In the genomic region with DNA sequence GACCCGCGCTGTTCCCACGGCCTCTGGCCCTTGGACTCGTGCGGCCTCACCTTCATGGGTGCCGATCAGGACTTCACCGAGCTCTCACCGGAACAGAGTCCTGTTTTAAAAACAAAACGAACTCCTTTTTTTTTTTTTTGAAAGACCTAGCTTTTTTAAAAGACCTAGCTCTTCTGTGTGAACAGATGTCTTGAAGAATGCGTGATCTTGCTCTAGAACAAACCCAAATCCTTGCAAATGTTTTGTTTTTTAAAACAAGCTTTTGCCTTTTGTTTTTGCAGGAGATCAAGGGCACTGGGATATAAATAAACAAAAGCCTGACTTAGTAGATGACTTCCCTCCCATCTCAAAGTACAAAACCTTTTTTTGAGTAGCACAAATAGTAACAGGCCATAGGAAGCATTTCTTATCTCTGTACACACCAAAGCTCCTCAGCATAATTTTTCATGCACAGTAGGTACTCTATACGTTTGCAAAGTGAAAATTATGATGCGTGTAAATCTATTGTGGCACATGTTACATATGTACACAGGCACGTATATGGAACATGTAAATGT, we compare ENCODE assay signal across 8 cellular contexts. TPM values are rescaled to one million over a fixed set of nuclear protein-coding genes. Genes with fewer than 3 reads are reported as not detected.
DNase-seq lines count a peak whose midpoint lies in the region; ATAC-seq and TF ChIP-seq lines count a peak whose summit lies in the region.

No MANE protein-coding gene starts in this region.

- H3K4me3 Mint-ChIP-seq in CD8-positive, alpha-beta T cell, result peak overlapping the region; percentile 99

- H3K27me3 ChIP-seq in CD8-positive, alpha-beta T cell (ENCODE audit: insufficient read depth, low read length), result no peaks in the 10 kb centered on the region
- H3K27me3 ChIP-seq in Loucy (ENCODE audit: insufficient read depth, low read length, poor library complexity, severe bottlenecking), result peaks cover 5% of the 10 kb centered on the region
- H3K27me3 ChIP-seq in upper lobe of left lung, result no peaks in the 10 kb centered on the region

- WGBS in lower leg skin, 2 donors, result 12 to 13% methylated on average over 13 of the region's 13 CpGs
- 9 to 10% methylated on average over 13 of the region's 13 CpGs for WGBS in upper lobe of left lung, 2 donors

- intact Hi-C loops in CD8-positive, alpha-beta T cell (cut with DNase I, micrococcal nuclease), result loop anchor here (1.0 to 10.0 kb wide), 7 partner anchors 51 to 1990 kb away; a partner anchor contains a TSS
- intact Hi-C loops in lower leg skin (cut with DNase I; ENCODE audit: low total_unique reads), result no loop called here

- no peaks in the 10 kb centered on the region for H3K9me2 ChIP-seq in Loucy (replicated peaks; ENCODE audit: low read depth, low read length)

- H4K20me1 ChIP-seq in Loucy (ENCODE audit: insufficient read depth, low read length, poor library complexity, severe bottlenecking), result peaks cover 32% of the 10 kb centered on the region

- TF ChIP-seq POLR2A in lower leg skin (IDR thresholded peaks at IDR 0.05) (no peak), upper lobe of left lung (IDR thresholded peaks at IDR 0.05) (no peak)

- CTCF ChIA-PET in CD8-positive, alpha-beta T cell (lab: Charles Lee), result interaction anchor here (0.6 to 2.2 kb wide), 7 partner anchors 9 to 555 kb away, joined by 3 to 15 read pairs (median 5); a partner anchor contains a TSS

- peak overlapping the region; percentile 93 for H3K9ac ChIP-seq in Loucy (ENCODE audit: low read depth, low read length, poor library complexity, severe bottlenecking)

- POLR2A ChIA-PET in CD8-positive, alpha-beta T cell (lab: Charles Lee), result interaction anchor here (0.7 to 5.0 kb wide), 11 partner anchors 11 to 555 kb away, joined by 3 to 60 read pairs (median 4); a partner anchor contains a TSS

- H3K36me3 Mint-ChIP-seq in CD8-positive, alpha-beta T cell, result peaks cover 32% of the 10 kb centered on the region

- peak overlapping the region; percentile 71 for H3K27ac ChIP-seq in CD8-positive, alpha-beta T cell (ENCODE audit: low read depth, low read length)
- peak overlapping the region; percentile 99 to 100 (median 100) for H3K27ac ChIP-seq in upper lobe of left lung

- no peak for DNase-seq in CD8-positive, alpha-beta T cell
- DNase-seq in astrocyte of the spinal cord (ENCODE audit: low read depth, low spot score) (no peak), lower leg skin (ENCODE audit: low spot score in 2 of 2) (no peak), upper lobe of left lung (no peak), COR-L47 (lab: John Stamatoyannopoulos, UW) (no peak), OCI-M2 (lab: John Stamatoyannopoulos, UW; ENCODE audit: unreplicated experiment) (no peak)

- TF ChIP-seq CTCF in CD8-positive, alpha-beta T cell (IDR thresholded peaks at IDR 0.05), result no peak
- TF ChIP-seq CTCF in Loucy (conservative IDR thresholded peaks at IDR 0.05; ENCODE audit: low read length), result no peak
- no peak for TF ChIP-seq CTCF in astrocyte of the spinal cord (IDR thresholded peaks at IDR 0.05; ENCODE audit: low read depth, low read length)
- no peak for TF ChIP-seq CTCF in lower leg skin (IDR thresholded peaks at IDR 0.05)
- TF ChIP-seq CTCF in upper lobe of left lung (IDR thresholded peaks at IDR 0.05), result no peak

- no peaks in the 10 kb centered on the region for H3K27me3 Mint-ChIP-seq in CD8-positive, alpha-beta T cell (ENCODE audit: low read depth)

- H3K9me3 ChIP-seq in CD8-positive, alpha-beta T cell (ENCODE audit: low read length), result no peaks in the 10 kb centered on the region
- H3K9me3 ChIP-seq in Loucy (ENCODE audit: insufficient read depth, low read depth, low read length) (no peaks in the 10 kb centered on the region), upper lobe of left lung (no peaks in the 10 kb centered on the region)

- peaks cover 31% of the 10 kb centered on the region for H3K4me1 Mint-ChIP-seq in CD8-positive, alpha-beta T cell (ENCODE audit: low read depth)

- in situ Hi-C loops in astrocyte of the spinal cord (cut with HindIII; ENCODE audit: low sequenced_read_pairs), result no loop called here

- no peak for TF ChIP-seq EP300 in upper lobe of left lung (IDR thresholded peaks at IDR 0.05)

- H3K4me2 ChIP-seq in Loucy (ENCODE audit: low read depth, low read length, poor library complexity, severe bottlenecking), result peak overlapping the region; percentile 90

- H3K9me3 Mint-ChIP-seq in CD8-positive, alpha-beta T cell, result no peaks in the 10 kb centered on the region

- peak overlapping the region; percentile 56; the same call in 1 of the 2 replicates for H2AFZ ChIP-seq in Loucy (ENCODE audit: low read length)

- no peaks in the 10 kb centered on the region for H3K36me3 ChIP-seq in CD8-positive, alpha-beta T cell (ENCODE audit: insufficient read depth, low read length)
- H3K36me3 ChIP-seq in Loucy (ENCODE audit: insufficient read depth, low read length) (no peaks in the 10 kb centered on the region), upper lobe of left lung (no peaks in the 10 kb centered on the region)

- peak; percentile 1 for ATAC-seq in CD8-positive, alpha-beta T cell
- ATAC-seq in upper lobe of left lung (ENCODE audit: low FRiP score in 2 of 2) (no peak), GM19397 (IDR thresholded peaks at IDR 0.05; ENCODE audit: unreplicated experiment) (no peak)

- H3K27ac Mint-ChIP-seq in CD8-positive, alpha-beta T cell, result peak overlapping the region; percentile 100

- peak overlapping the region; percentile 91 for H3K4me3 ChIP-seq in CD8-positive, alpha-beta T cell (ENCODE audit: low read depth, low read length)
- H3K4me3 ChIP-seq in Loucy (ENCODE audit: low read length, poor library complexity, severe bottlenecking), result peak overlapping the region; percentile 86
- H3K4me3 ChIP-seq in astrocyte of the spinal cord (ENCODE audit: low read depth, low read length), result peak overlapping the region; percentile 97
- peak overlapping the region; percentile 25 for H3K4me3 ChIP-seq in lower leg skin (ENCODE audit: low read depth, poor library complexity, severe bottlenecking)
- peak overlapping the region; percentile 68 to 93 (median 89) for H3K4me3 ChIP-seq in upper lobe of left lung

- H3K79me2 ChIP-seq in Loucy (ENCODE audit: insufficient read depth, low read length), result peaks cover 48% of the 10 kb centered on the region

- H3F3A ChIP-seq in Loucy (ENCODE audit: low read depth), result peaks cover 7% of the 10 kb centered on the region; the same call in 1 of the 2 replicates

- H3K4me1 ChIP-seq in CD8-positive, alpha-beta T cell (ENCODE audit: insufficient read depth, low read length), result peaks cover 14% of the 10 kb centered on the region
- H3K4me1 ChIP-seq in Loucy (ENCODE audit: insufficient read depth, low read length, poor library complexity, severe bottlenecking) (peaks cover 22% of the 10 kb centered on the region), upper lobe of left lung (peaks cover 10 to 25% (median 14%) of the 10 kb centered on the region in 4 donors)

RNA-seq across cellular contexts. Expression of a gene that starts 1.1 kb away (rescaled TPM):
- total RNA-seq in CD8-positive, alpha-beta T cell, result 100 to 1,000 TPM; 195 to 203 TPM
- total RNA-seq in lower leg skin, result 10 to 100 TPM; 26.9 to 38.0 (median 30.4) TPM
- total RNA-seq in upper lobe of left lung, result 10 to 100 TPM; 15.1 to 42.6 (median 33.4) TPM

RNA-seq across cellular contexts. Expression of a gene that starts 52.9 kb away (rescaled TPM):
- 10 to 100 TPM; 12.3 to 15.8 TPM for total RNA-seq in CD8-positive, alpha-beta T cell
- total RNA-seq in lower leg skin (10 to 100 TPM; 12.6 to 40.1 (median 27.3) TPM), upper lobe of left lung (10 to 100 TPM in 5 of 6 donors, 1 to 10 TPM in 1; 5.2 to 44.6 (median 31.2) TPM)

Comparison
In these comparisons a context has a peak if more than half of its experiments do, and no peak if none do; other contexts are left out.
1. H3K4me3 ChIP-seq: peak in every context shown above with its lines; median percentile 97 in astrocyte of the spinal cord; 91 in CD8-positive, alpha-beta T cell; 89 in upper lobe of left lung; 86 in Loucy; 25 in lower leg skin.
2. RNA of a gene that starts 1.1 kb away (total RNA-seq): 195 to 203 TPM in CD8-positive, alpha-beta T cell; 15.1 to 42.6 TPM in upper lobe of left lung and 26.9 to 38.0 TPM in lower leg skin; every median in the first group is over 4 times any median in the second.